Comparison of ENCODE assay signal across 16 cellular contexts in genomic region chr11:121329786-121330395, GRCh38.
"Had no signal": no experiment of that assay in that cellular context is flagged by ENCODE, and none has a peak within 500 bp of the region (broad histone marks: within the 10 kb centered on the region; RNA-seq: fewer than 3 reads in every experiment).

No MANE protein-coding gene starts in this region.

- H3K27me3 Mint-ChIP-seq: activated T-helper 17 cell treated with anti-CD3 and anti-CD28 coated beads, Interleukin-2, amount 50 U/mL, for 72 hours; stimulated activated naive CD8-positive, alpha-beta T cell treated with anti-CD3 and anti-CD28 coated beads, Interleukin-15, Interleukin-2, amounts not matched to agents 100 ng/mL and 50 ng/mL, for 24 hours had no signal

- H3K4me3 Mint-ChIP-seq: activated naive CD4-positive, alpha-beta T cell treated with anti-CD3 and anti-CD28 coated beads for 36 hours; activated T-helper 17 cell treated with anti-CD3 and anti-CD28 coated beads, Interleukin-2, amount 50 U/mL, for 72 hours; effector memory CD8-positive, alpha-beta T cell; nephron progenitor cell; stimulated activated naive CD8-positive, alpha-beta T cell treated with anti-CD3 and anti-CD28 coated beads, Interleukin-15, Interleukin-2, amounts not matched to agents 100 ng/mL and 50 ng/mL, for 24 hours had no signal

- H3K27ac ChIP-seq: epithelial cell of prostate, suprapubic skin, VCaP had no signal

- H3K4me3 ChIP-seq: suprapubic skin had no signal

- H3K36me3 ChIP-seq: suprapubic skin had no signal

- H3K4me1 ChIP-seq: suprapubic skin had no signal

- H3K27ac Mint-ChIP-seq: activated naive CD4-positive, alpha-beta T cell treated with anti-CD3 and anti-CD28 coated beads for 36 hours; activated T-helper 17 cell treated with anti-CD3 and anti-CD28 coated beads, Interleukin-2, amount 50 U/mL, for 72 hours; effector memory CD8-positive, alpha-beta T cell; progenitor cell of endocrine pancreas; stimulated activated naive CD8-positive, alpha-beta T cell treated with anti-CD3 and anti-CD28 coated beads, Interleukin-15, Interleukin-2, amounts not matched to agents 100 ng/mL and 50 ng/mL, for 24 hours had no signal

- H3K9me3 ChIP-seq: suprapubic skin had no signal

- H3K9me3 Mint-ChIP-seq: activated naive CD4-positive, alpha-beta T cell treated with anti-CD3 and anti-CD28 coated beads for 36 hours; activated T-helper 17 cell treated with anti-CD3 and anti-CD28 coated beads, Interleukin-2, amount 50 U/mL, for 72 hours; effector memory CD8-positive, alpha-beta T cell; nephron progenitor cell; stimulated activated naive CD8-positive, alpha-beta T cell treated with anti-CD3 and anti-CD28 coated beads, Interleukin-15, Interleukin-2, amounts not matched to agents 100 ng/mL and 50 ng/mL, for 24 hours had no signal

- DNase-seq: activated CD4-positive, alpha-beta T cell treated with anti-CD3 and anti-CD28 coated beads, Interleukin-2, amount 50 U/mL, for 48 hours; activated naive CD4-positive, alpha-beta T cell treated with anti-CD3 and anti-CD28 coated beads for 36 hours; dermis blood vessel endothelial cell; effector memory CD8-positive, alpha-beta T cell; head of caudate nucleus; mesenchymal stem cell; nephron progenitor cell; right cardiac atrium; trophoblast cell had no signal

- FAIRE-seq: frontal cortex had no signal

- H3K4me1 Mint-ChIP-seq: activated T-helper 17 cell treated with anti-CD3 and anti-CD28 coated beads, Interleukin-2, amount 50 U/mL, for 72 hours had no signal
